ENCODE assay signal across 10 cellular contexts in genomic region chr14:103526914-103527248, GRCh38. TPM values are rescaled to one million over a fixed set of nuclear protein-coding genes. Genes with fewer than 3 reads are reported as not detected.
DNase-seq lines count a peak whose midpoint lies in the region; ATAC-seq, FAIRE-seq and TF ChIP-seq lines count a peak whose summit lies in the region.
"Had no signal": no experiment of that assay in that cellular context is flagged by ENCODE, and none has a peak within 500 bp of the region (broad histone marks: within the 10 kb centered on the region; RNA-seq: fewer than 3 reads in every experiment).

No MANE protein-coding gene starts in this region.

- ATAC-seq in activated T-helper 17 cell treated with anti-CD3 and anti-CD28 coated beads, Interleukin-2, amount 50 U/mL, for 72 hours (replicated peaks), result no peak
- no peak for ATAC-seq in naive B cell (ENCODE audit: low read depth in 2 of 2)

- H3K27me3 Mint-ChIP-seq in activated naive CD8-positive, alpha-beta T cell, result no peaks in the 10 kb centered on the region
- peaks cover 13% of the 10 kb centered on the region for H3K27me3 Mint-ChIP-seq in activated naive CD8-positive, alpha-beta T cell treated with anti-CD3 and anti-CD28 coated beads for 36 hours
- H3K27me3 Mint-ChIP-seq in activated T-helper 17 cell treated with anti-CD3 and anti-CD28 coated beads, Interleukin-2, amount 50 U/mL, for 72 hours, result no peaks in the 10 kb centered on the region
- H3K27me3 Mint-ChIP-seq in naive B cell, result peaks cover 0 to 4% (median 0%) of the 10 kb centered on the region in 3 donors

- peak overlapping the region; percentile 89 to 95 (median 94) for H3K27ac ChIP-seq in transverse colon

- DNase-seq in activated naive CD8-positive, alpha-beta T cell treated with anti-CD3 and anti-CD28 coated beads for 36 hours, result no peak
- DNase-seq in naive B cell, result no peak
- DNase-seq in transverse colon, result no peak
- DNase-seq in GM19239 (ENCODE audit: insufficient read length, low spot score), result no peak
- no peak for DNase-seq in GM19238 (ENCODE audit: insufficient read length, low spot score)
- DNase-seq in amygdala (lab: John Stamatoyannopoulos, UW), result no peak
- DNase-seq: NCI-H146 had no signal

- H3K4me3 ChIP-seq in transverse colon, result no peak overlapping the region

- H3K9me3 Mint-ChIP-seq in activated naive CD8-positive, alpha-beta T cell (ENCODE audit: low read depth), result no peaks in the 10 kb centered on the region
- H3K9me3 Mint-ChIP-seq in activated naive CD8-positive, alpha-beta T cell treated with anti-CD3 and anti-CD28 coated beads for 36 hours, result no peaks in the 10 kb centered on the region
- no peaks in the 10 kb centered on the region for H3K9me3 Mint-ChIP-seq in activated T-helper 17 cell treated with anti-CD3 and anti-CD28 coated beads, Interleukin-2, amount 50 U/mL, for 72 hours
- H3K9me3 Mint-ChIP-seq in naive B cell, result no peaks in the 10 kb centered on the region

- H3K4me1 ChIP-seq in transverse colon, result peaks cover 47 to 79% (median 70%) of the 10 kb centered on the region in 4 donors

- no peaks in the 10 kb centered on the region for H3K36me3 ChIP-seq in transverse colon

- intact Hi-C loops in transverse colon (cut with DNase I; ENCODE audit: low total_unique reads), result no loop called here

- peak overlapping the region; percentile 79 for H3K4me3 Mint-ChIP-seq in activated naive CD8-positive, alpha-beta T cell
- no peak overlapping the region for H3K4me3 Mint-ChIP-seq in activated naive CD8-positive, alpha-beta T cell treated with anti-CD3 and anti-CD28 coated beads for 36 hours
- H3K4me3 Mint-ChIP-seq in activated T-helper 17 cell treated with anti-CD3 and anti-CD28 coated beads, Interleukin-2, amount 50 U/mL, for 72 hours, result peak overlapping the region; percentile 91
- peak overlapping the region in 5 of 8 donors; percentile 36 to 94 (median 90) for H3K4me3 Mint-ChIP-seq in naive B cell

- in situ Hi-C loops in transverse colon (cut with MboI; ENCODE audit: low pct_ligation_motif_present in 1 of 4, low pct_unique_long_range_greater_than_20kb in 1 of 4, low sequenced_read_pairs in 3 of 4), result no loop called here

- FAIRE-seq in GM19239 (lab: Jason Lieb, UNC), result no peak
- FAIRE-seq: HTR-8/SVneo had no signal

- no peaks in the 10 kb centered on the region for H3K9me3 ChIP-seq in transverse colon

- no peak for TF ChIP-seq EP300 in transverse colon (IDR thresholded peaks at IDR 0.05; ENCODE audit: low read depth)

- no peaks in the 10 kb centered on the region for H3K36me3 Mint-ChIP-seq in activated naive CD8-positive, alpha-beta T cell
- H3K36me3 Mint-ChIP-seq in activated naive CD8-positive, alpha-beta T cell treated with anti-CD3 and anti-CD28 coated beads for 36 hours, result peaks cover 12% of the 10 kb centered on the region
- H3K36me3 Mint-ChIP-seq in activated T-helper 17 cell treated with anti-CD3 and anti-CD28 coated beads, Interleukin-2, amount 50 U/mL, for 72 hours (ENCODE audit: low read depth), result peaks cover 9% of the 10 kb centered on the region
- no peaks in the 10 kb centered on the region for H3K36me3 Mint-ChIP-seq in naive B cell

- TF ChIP-seq POLR2A in transverse colon (IDR thresholded peaks at IDR 0.05), result no peak

- peaks cover 31% of the 10 kb centered on the region for H3K4me1 Mint-ChIP-seq in activated naive CD8-positive, alpha-beta T cell (ENCODE audit: low read depth)
- peaks cover 29% of the 10 kb centered on the region for H3K4me1 Mint-ChIP-seq in activated naive CD8-positive, alpha-beta T cell treated with anti-CD3 and anti-CD28 coated beads for 36 hours
- H3K4me1 Mint-ChIP-seq in activated T-helper 17 cell treated with anti-CD3 and anti-CD28 coated beads, Interleukin-2, amount 50 U/mL, for 72 hours, result peaks cover 15% of the 10 kb centered on the region
- peaks cover 40 to 54% (median 49%) of the 10 kb centered on the region in 3 donors for H3K4me1 Mint-ChIP-seq in naive B cell

- 100% methylated on average over 1 of the region's 1 CpG; no CpG with 5 or more reads in 1 of the 2 donors for WGBS in transverse colon (ENCODE audit: low coverage in 1 of 2), 2 donors

- peaks cover 8% of the 10 kb centered on the region for H3K27me3 ChIP-seq in transverse colon

- peak overlapping the region; percentile 72 for H3K27ac Mint-ChIP-seq in activated naive CD8-positive, alpha-beta T cell
- H3K27ac Mint-ChIP-seq in activated naive CD8-positive, alpha-beta T cell treated with anti-CD3 and anti-CD28 coated beads for 36 hours, result no peak overlapping the region
- H3K27ac Mint-ChIP-seq in activated T-helper 17 cell treated with anti-CD3 and anti-CD28 coated beads, Interleukin-2, amount 50 U/mL, for 72 hours, result peak overlapping the region; percentile 94
- peak overlapping the region in 5 of 6 donors; percentile 76 to 98 (median 92) for H3K27ac Mint-ChIP-seq in naive B cell

- TF ChIP-seq CTCF in transverse colon (IDR thresholded peaks at IDR 0.05), result no peak

RNA-seq across cellular contexts. Expression of gene TRMT61A, which starts 2.1 kb away (rescaled TPM):
- 10 to 100 TPM; 20.6 to 22.1 TPM for total RNA-seq in activated naive CD8-positive, alpha-beta T cell treated with anti-CD3 and anti-CD28 coated beads for 36 hours
- total RNA-seq in activated T-helper 17 cell treated with anti-CD3 and anti-CD28 coated beads, Interleukin-2, amount 50 U/mL, for 72 hours, result 10 to 100 TPM in 1 of 2 donors, 1 to 10 TPM in 1; 7.0 to 17.2 TPM
- 10 to 100 TPM in 1 of 6 donors, 1 to 10 TPM in 5; 6.2 to 13.9 (median 8.3) TPM for polyA plus RNA-seq in naive B cell (ENCODE audit: low read depth in 6 of 6)
- 10 to 100 TPM; 12.2 to 38.2 (median 14.1) TPM for total RNA-seq in transverse colon

RNA-seq across cellular contexts. Expression of gene CKB, which starts 4.3 kb away (rescaled TPM):
- 1 to 10 TPM; 3.1 to 3.3 TPM for total RNA-seq in activated naive CD8-positive, alpha-beta T cell treated with anti-CD3 and anti-CD28 coated beads for 36 hours
- total RNA-seq in activated T-helper 17 cell treated with anti-CD3 and anti-CD28 coated beads, Interleukin-2, amount 50 U/mL, for 72 hours, result 10 to 100 TPM in 1 of 2 donors, 1 to 10 TPM in 1; 4.5 to 13.4 TPM
- polyA plus RNA-seq in naive B cell (ENCODE audit: low read depth in 6 of 6), result under 1 TPM in 2 of 6 donors, not detected in 4; 0.80 to 1.00 TPM
- total RNA-seq in transverse colon, result 1,000 to 10,000 TPM in 3 of 4 donors, 100 to 1,000 TPM in 1; 504 to 5,877 (median 3,263) TPM

RNA-seq across cellular contexts. Expression of gene BAG5, which starts 35.6 kb away (rescaled TPM):
- 10 to 100 TPM; 36.3 to 38.9 TPM for total RNA-seq in activated naive CD8-positive, alpha-beta T cell treated with anti-CD3 and anti-CD28 coated beads for 36 hours
- 10 to 100 TPM; 21.0 to 33.2 TPM for total RNA-seq in activated T-helper 17 cell treated with anti-CD3 and anti-CD28 coated beads, Interleukin-2, amount 50 U/mL, for 72 hours
- 10 to 100 TPM; 11.0 to 55.5 (median 41.9) TPM for polyA plus RNA-seq in naive B cell (ENCODE audit: low read depth in 6 of 6)
- total RNA-seq in transverse colon, result 10 to 100 TPM; 10.8 to 26.3 (median 23.9) TPM

RNA-seq across cellular contexts. Expression of gene COA8, which starts 35.9 kb away (rescaled TPM):
- total RNA-seq in activated naive CD8-positive, alpha-beta T cell treated with anti-CD3 and anti-CD28 coated beads for 36 hours, result 10 to 100 TPM; 42.9 to 44.2 TPM
- 10 to 100 TPM; 30.9 to 39.9 TPM for total RNA-seq in activated T-helper 17 cell treated with anti-CD3 and anti-CD28 coated beads, Interleukin-2, amount 50 U/mL, for 72 hours
- 10 to 100 TPM; 47.5 to 70.7 (median 57.8) TPM for polyA plus RNA-seq in naive B cell (ENCODE audit: low read depth in 6 of 6)
- total RNA-seq in transverse colon, result 10 to 100 TPM in 2 of 4 donors, 1 to 10 TPM in 1, not detected in 1; 1.5 to 17.1 (median 15.2) TPM

Comparison
In these comparisons a context has a peak if more than half of its experiments do, and no peak if none do; other contexts are left out.
1. RNA of gene CKB, which starts 4.3 kb away (total RNA-seq): 504 to 5,877 TPM in transverse colon; 4.5 to 13.4 TPM in activated T-helper 17 cell treated with anti-CD3 and anti-CD28 coated beads, Interleukin-2, amount 50 U/mL, for 72 hours and 3.1 to 3.3 TPM in activated naive CD8-positive, alpha-beta T cell treated with anti-CD3 and anti-CD28 coated beads for 36 hours; every median in the first group is over 10 times any median in the second.